20 cellular contexts compared by ENCODE assay signal in genomic region chr10:18364987-18365775, GRCh38.
DNase-seq lines count a peak whose midpoint lies in the region; ATAC-seq and TF ChIP-seq lines count a peak whose summit lies in the region.
"Had no signal": no experiment of that assay in that cellular context is flagged by ENCODE, and none has a peak within 500 bp of the region (broad histone marks: within the 10 kb centered on the region; RNA-seq: fewer than 3 reads in every experiment).

No MANE protein-coding gene starts in this region.

- peak overlapping the region in 3 of 4 donors; percentile 18 to 52 (median 33) for H3K27ac ChIP-seq in gastroesophageal sphincter
- H3K27ac ChIP-seq: foreskin keratinocyte, upper lobe of left lung had no signal

- TF ChIP-seq CTCF in gastroesophageal sphincter (IDR thresholded peaks at IDR 0.05): no peak

- WGBS in gastroesophageal sphincter (ENCODE audit: low coverage in 1 of 2), 2 donors: 35 to 39% methylated on average over 4 of the region's 4 CpGs

- no peaks in the 10 kb centered on the region for H3K27me3 ChIP-seq in gastroesophageal sphincter
- H3K27me3 ChIP-seq: foreskin keratinocyte, upper lobe of left lung had no signal

- no peak for TF ChIP-seq POLR2A in gastroesophageal sphincter (IDR thresholded peaks at IDR 0.05)

- H3K9me3 ChIP-seq in gastroesophageal sphincter: no peaks in the 10 kb centered on the region
- H3K9me3 ChIP-seq: upper lobe of left lung had no signal

- H3K36me3 ChIP-seq in gastroesophageal sphincter: no peaks in the 10 kb centered on the region
- H3K36me3 ChIP-seq: upper lobe of left lung had no signal

- peaks cover 0 to 65% (median 4%) of the 10 kb centered on the region in 3 donors for H3K4me1 ChIP-seq in gastroesophageal sphincter
- H3K4me1 ChIP-seq: foreskin keratinocyte, upper lobe of left lung had no signal

- H3K4me3 ChIP-seq in gastroesophageal sphincter: no peak overlapping the region
- H3K4me3 ChIP-seq: K562, upper lobe of left lung had no signal

- DNase-seq in NCI-H2171 treated with DMSO at 0.1 percent for 48 hours (lab: John Stamatoyannopoulos, UW): peak; percentile 53
- DNase-seq in NCI-H2171 (lab: John Stamatoyannopoulos, UW): no peak
- DNase-seq in germinal center (ENCODE audit: low spot score): no peak
- DNase-seq in AML-193 (lab: John Stamatoyannopoulos, UW): no peak
- DNase-seq in NCI-H1417 treated with DMSO at 0.1 percent for 48 hours (lab: John Stamatoyannopoulos, UW): no peak
- DNase-seq: 8988T; activated CD8-positive, alpha-beta memory T cell treated with anti-CD3 and anti-CD28 coated beads for 24 hours; C1 segment of cervical spinal cord; foreskin keratinocyte; NCI-H1092; retina; SHP77; stimulated activated naive CD4-positive, alpha-beta T cell treated with Interleukin-2 at 50 U/mL for 16 hours; T-helper 17 cell had no signal

- peak; percentile 90 for ATAC-seq in GM21737 (IDR thresholded peaks at IDR 0.05; ENCODE audit: unreplicated experiment)
- peak; percentile 71 for ATAC-seq in HG03432 (IDR thresholded peaks at IDR 0.05; ENCODE audit: unreplicated experiment)
- ATAC-seq in gastroesophageal sphincter: no peak
- ATAC-seq: foreskin keratinocyte, K562, left lobe of liver, T-helper 17 cell had no signal

- no peak for TF ChIP-seq EP300 in gastroesophageal sphincter (IDR thresholded peaks at IDR 0.05)
